ENCODE assay signal across 8 cellular contexts in genomic region chr11:110294509-110294908, GRCh38. TPM values are rescaled to one million over a fixed set of nuclear protein-coding genes. Genes with fewer than 3 reads are reported as not detected.
DNase-seq lines count a peak whose midpoint lies in the region; ATAC-seq, FAIRE-seq and TF ChIP-seq lines count a peak whose summit lies in the region.

No MANE protein-coding gene starts in this region.

- H4K5ac ChIP-seq in mesendoderm (ENCODE audit: low read length) = no peak overlapping the region

- no peaks in the 10 kb centered on the region for H3K79me1 ChIP-seq in mesendoderm (ENCODE audit: low read length)

- H3K9me3 ChIP-seq in A549 = peaks cover 4% of the 10 kb centered on the region; the same call in 2 of the 3 replicates
- H3K9me3 ChIP-seq in HUES48 (ENCODE audit: control insufficient read depth, insufficient read depth, low read length) = no peaks in the 10 kb centered on the region
- no peaks in the 10 kb centered on the region for H3K9me3 ChIP-seq in GM12878 (replicated peaks; ENCODE audit: control insufficient read depth, insufficient read depth, low read length)

- no TSS peak for BruUV-seq in GM12878 (replicated peaks; lab: Mats Ljungman, UMichigan)

- no peak overlapping the region for H2BK5ac ChIP-seq in mesendoderm (ENCODE audit: low read length)

- SMC1A ChIA-PET in GM12878 (lab: Charles Lee; ENCODE audit: uncharacterized antibody, unreplicated experiment) = interaction anchor here (0.6 to 2.0 kb wide), 9 partner anchors 17 to 153 kb away, joined by 3 to 12 read pairs (median 4); no protein-coding TSS in a partner anchor

- H3K4me2 ChIP-seq in A549 (peak overlapping the region; percentile 93), GM12878 (ENCODE audit: control insufficient read depth, insufficient read depth) (peak overlapping the region; percentile 85), mesendoderm (ENCODE audit: low read length) (no peak overlapping the region)

- no peak overlapping the region for H2BK120ac ChIP-seq in mesendoderm (ENCODE audit: low read depth, low read length)

- H4K8ac ChIP-seq in mesendoderm (ENCODE audit: low read depth, low read length) = no peak overlapping the region

- H3K9ac ChIP-seq in HUES48 (ENCODE audit: low read depth, low read length) (no peak overlapping the region), GM12878 (ENCODE audit: control insufficient read depth, insufficient read depth, low read length) (peak overlapping the region; percentile 99), mesendoderm (ENCODE audit: low read length) (peak overlapping the region; percentile 20)

- RAD21 ChIA-PET in GM12878 (lab: Charles Lee; ENCODE audit: unreplicated experiment) = interaction anchor here (0.6 to 2.6 kb wide), 8 partner anchors 11 to 93 kb away, joined by 3 to 17 read pairs (median 4); no protein-coding TSS in a partner anchor

- POLR2A ChIA-PET in A549 (lab: Yijun Ruan, JAX) = interaction anchor here (0.7 kb wide), 1 partner anchor 1687 kb away, joined by 3 read pairs; no protein-coding TSS in a partner anchor
- POLR2A ChIA-PET in GM12878 (lab: Charles Lee) = interaction anchor here (0.7 to 3.4 kb wide), 5 partner anchors 17 to 164 kb away, joined by 3 to 16 read pairs (median 4); no protein-coding TSS in a partner anchor

- no peak for TF ChIP-seq CTCF in A549 (IDR thresholded peaks at IDR 0.05)
- no peak for TF ChIP-seq CTCF in GM12878 (IDR thresholded peaks at IDR 0.05 in 2 of 3, conservative IDR thresholded peaks at IDR 0.05 in 1 of 3; ENCODE audit: control insufficient read depth in 2 of 3, extremely low read depth in 1 of 3, insufficient read depth in 1 of 3, low read depth in 3 of 3, low read length in 3 of 3)

- TF ChIP-seq POLR2A in A549 (IDR thresholded peaks at IDR 0.05; ENCODE audit: low read length) (no peak), GM12878 (IDR thresholded peaks at IDR 0.05; ENCODE audit: low read depth, low read length) (no peak)

- H3K79me2 ChIP-seq in GM12878 (ENCODE audit: control insufficient read depth, insufficient read depth, low read length) (peaks cover 65% of the 10 kb centered on the region), mesendoderm (ENCODE audit: control insufficient read depth, insufficient read depth, low read length) (peaks cover 59% of the 10 kb centered on the region)

- no peaks in the 10 kb centered on the region for H3K27me3 ChIP-seq in HUES48 (ENCODE audit: control insufficient read depth, insufficient read depth, low read length)
- no peaks in the 10 kb centered on the region for H3K27me3 ChIP-seq in GM12878 (replicated peaks in 1 of 2; ENCODE audit: control insufficient read depth in 2 of 2, insufficient read depth in 2 of 2, low read length in 1 of 2)
- no peaks in the 10 kb centered on the region for H3K27me3 ChIP-seq in mesendoderm (ENCODE audit: insufficient read depth, low read length, poor library complexity)

- H3K36me3 ChIP-seq in HUES48 (ENCODE audit: control insufficient read depth, insufficient read depth, low read length) = no peaks in the 10 kb centered on the region
- no peaks in the 10 kb centered on the region for H3K36me3 ChIP-seq in GM12878 (ENCODE audit: control insufficient read depth in 2 of 2, insufficient read depth in 2 of 2, low read length in 1 of 2)
- H3K36me3 ChIP-seq in mesendoderm (ENCODE audit: control insufficient read depth, insufficient read depth, low read length) = no peaks in the 10 kb centered on the region

- in situ Hi-C loops in GM12878 (cut with MboI) = no loop called here

- H3K27ac ChIP-seq in A549 (peak overlapping the region; percentile 96 to 100), HUES48 (ENCODE audit: low read depth, low read length) (no peak overlapping the region), GM12878 (ENCODE audit: control insufficient read depth, insufficient read depth) (peak overlapping the region; percentile 94), mesendoderm (ENCODE audit: low read depth, low read length) (no peak overlapping the region)

- intact Hi-C loops in GM12878 (cut with micrococcal nuclease; ENCODE audit: unreplicated experiment) = loop anchor here (10.0 kb wide), 1 partner anchor 140 kb away; no protein-coding TSS in a partner anchor

- peaks cover 55% of the 10 kb centered on the region for H3K4me1 ChIP-seq in A549
- peaks cover 35% of the 10 kb centered on the region for H3K4me1 ChIP-seq in HUES48 (ENCODE audit: control insufficient read depth, insufficient read depth, low read length)
- H3K4me1 ChIP-seq in GM12878 (ENCODE audit: control insufficient read depth, insufficient read depth, low read length) = no peaks in the 10 kb centered on the region
- H3K4me1 ChIP-seq in mesendoderm (ENCODE audit: control insufficient read depth, low read depth, low read length) = peaks cover 8% of the 10 kb centered on the region

- WGBS in A549 (ENCODE audit: missing lambda C conversion rate) = under 1% methylated on average over 6 of the region's 6 CpGs
- WGBS in GM12878 (ENCODE audit: insufficient coverage, insufficient replicate concordance, low lambda C conversion rate, missing lambda C conversion rate) = 63% methylated on average over 6 of the region's 6 CpGs
- WGBS in mesendoderm (ENCODE audit: extremely low coverage, insufficient coverage, low lambda C conversion rate) = 100% methylated on average over 1 of the region's 6 CpGs

- no peaks in the 10 kb centered on the region for H4K20me1 ChIP-seq in GM12878 (ENCODE audit: control insufficient read depth, insufficient read depth)

- ATAC-seq in A549 (no peak), GM12878 (no peak), HG03442 (IDR thresholded peaks at IDR 0.05; ENCODE audit: unreplicated experiment) (no peak)

- no peak overlapping the region for H3K4ac ChIP-seq in mesendoderm (ENCODE audit: low read depth, low read length)

- CTCF ChIA-PET in A549 (lab: Yijun Ruan, JAX) (interaction anchor here (2.1 kb wide), 1 partner anchor 93 kb away, joined by 7 read pairs; no protein-coding TSS in a partner anchor), GM12878 (lab: Yijun Ruan, JAX) (interaction anchor here (0.6 to 2.7 kb wide), 5 partner anchors 13 to 1042 kb away, joined by 3 to 13 read pairs (median 3); no protein-coding TSS in a partner anchor)

- no peak overlapping the region for H3K56ac ChIP-seq in mesendoderm (ENCODE audit: low read length)

- TF ChIP-seq RAD21 in A549 (conservative IDR thresholded peaks at IDR 0.05 in 1 of 2, IDR thresholded peaks at IDR 0.05 in 1 of 2) (no peak), GM12878 (IDR thresholded peaks at IDR 0.05; ENCODE audit: insufficient read depth, low read depth, low read length) (no peak)

- H2AK5ac ChIP-seq in mesendoderm (ENCODE audit: low read length) = no peak overlapping the region

- no peak for FAIRE-seq in A549 (lab: Jason Lieb, UNC)
- peak; percentile 27 for FAIRE-seq in GM12878 (lab: Jason Lieb, UNC)

- no peak overlapping the region for H2BK15ac ChIP-seq in mesendoderm (replicated peaks; ENCODE audit: low read depth)

- H3K18ac ChIP-seq in mesendoderm (ENCODE audit: low read length) = no peak overlapping the region

- H3K23ac ChIP-seq in mesendoderm (ENCODE audit: low read length) = no peak overlapping the region

- H3K4me3 ChIP-seq in A549 (peak overlapping the region; percentile 67), HUES48 (ENCODE audit: low read depth, low read length) (peak overlapping the region; percentile 89), GM12878 (peak overlapping the region; percentile 98), mesendoderm (ENCODE audit: low read length) (no peak overlapping the region)

- TF ChIP-seq EP300 in A549 (IDR thresholded peaks at IDR 0.05) (no peak), GM12878 (IDR thresholded peaks at IDR 0.05; ENCODE audit: borderline replicate concordance in 1 of 2, control insufficient read depth in 1 of 2, low read depth in 2 of 2, low read length in 2 of 2) (no peak)

- DNase-seq in A549 (ENCODE audit: low read depth in 1 of 2, low spot score in 1 of 2) = no peak
- DNase-seq in GM12878 (ENCODE audit: low read depth, low spot score) = no peak
- DNase-seq in mesendoderm = no peak
- DNase-seq in NCI-H146 treated with DMSO at 0.1 percent for 48 hours (lab: John Stamatoyannopoulos, UW; ENCODE audit: unreplicated experiment) = no peak
- no peak for DNase-seq in LoVo (ENCODE audit: low spot score)
- no peak for DNase-seq in mucosa of gallbladder (ENCODE audit: low spot score)

- H2AFZ ChIP-seq in GM12878 (ENCODE audit: control insufficient read depth, low read depth, low read length) = no peak overlapping the region

TF ChIP-seq in A549, 52 proteins besides CTCF, POLR2A, EP300 and RAD21 (continues in another document):
- TF ChIP-seq RNF2 (IDR thresholded peaks at IDR 0.05; ENCODE audit: borderline replicate concordance, low read depth) (no peak), RARB (CRISPR knock-in tag; IDR thresholded peaks at IDR 0.05) (no peak), EHMT2 (IDR thresholded peaks at IDR 0.05; ENCODE audit: low read depth) (no peak)

TF ChIP-seq in GM12878, 131 proteins besides CTCF, POLR2A, EP300 and RAD21 (continues in another document):
- TF ChIP-seq GABPA (IDR thresholded peaks at IDR 0.05; ENCODE audit: low read depth) (no peak), GATAD2B (conservative IDR thresholded peaks at IDR 0.05; ENCODE audit: low read depth) (no peak), CHD4 (IDR thresholded peaks at IDR 0.05) (no peak), YY1 (IDR thresholded peaks at IDR 0.05; ENCODE audit: low read depth, low read length) (no peak)

RNA-seq across cellular contexts. Expression of gene RDX, which starts 1.9 kb away (rescaled TPM):
- polyA plus RNA-seq in A549 (2011; rRNA removed) (171 and 183 TPM in 2 replicates), A549 (2017; fragmentation: RNase III; extraction: RNeasy Plus Mini Kit Qiagen cat#74134 plus additional on column Dnase treatment) (127 to 158 TPM (median 149 TPM) in 3 replicates), GM12878 (2011; rRNA removed) (48.1 and 108 TPM in 2 replicates), GM12878 (2014; fragmentation: Illumina TruSeq; extraction: Trizol) (44.8 and 47.4 TPM in 2 replicates), GM12878 (2014; fragmentation: Nextera tagmentation; extraction: Ambion mirVana) (10 to 100 TPM; 37.4 to 40.3 TPM), GM12878 (2014; rRNA removed) (22.5 and 31.1 TPM in 2 replicates), GM12878 (2016; fragmentation: Nextera tagmentation; extraction: Ambion mirVana) (10 to 100 TPM; 55.5 to 62.2 TPM)
- 34.4 and 47.4 TPM in 2 replicates for polyA plus RNA-seq in A549 (2012; cell fraction: cytosol; rRNA removed)
- 18.4 and 25.5 TPM in 2 replicates for polyA plus RNA-seq in A549 (2012; cell fraction: nucleus; rRNA removed)
- 70.7 and 74.9 TPM in 2 replicates for polyA minus RNA-seq in A549 (2011; rRNA and poly(A)+ RNA removed)
- total RNA-seq in GM12878 (2013; cell fraction: nucleolus; rRNA removed) = 134 and 138 TPM in 2 replicates
- total RNA-seq in GM12878 (2014; rRNA removed) (24.6 and 31.7 TPM in 2 replicates), GM12878 (2014; rRNA removed; fragmentation: Illumina TruSeq; extraction: Trizol) (50.3 and 53.0 TPM in 2 replicates), GM12878 (2021) (57.5 and 62.0 TPM in 2 replicates), mucosa of gallbladder (83.6 TPM)
- 16.7 TPM for polyA plus RNA-seq in GM12878 (2011; ENCODE audit: low read depth)
- 13.5 and 19.8 TPM in 2 replicates for polyA plus RNA-seq in GM12878 (2011; cell fraction: cytosol; rRNA removed)
- 23.7 and 36.3 TPM in 2 replicates for polyA plus RNA-seq in GM12878 (2011; cell fraction: nucleus; rRNA removed)
- 21.9 and 34.0 TPM in 2 replicates for polyA plus RNA-seq in GM12878 (2012)
- 29.6 and 59.3 TPM in 2 replicates for polyA minus RNA-seq in GM12878 (2011; rRNA and poly(A)+ RNA removed)
- 16.8 and 25.0 TPM in 2 replicates for polyA minus RNA-seq in GM12878 (2011; cell fraction: cytosol; rRNA and poly(A)+ RNA removed)
- 14.3 and 27.2 TPM in 2 replicates for polyA minus RNA-seq in GM12878 (2011; cell fraction: nucleus; rRNA and poly(A)+ RNA removed)
- 93.2 TPM for polyA plus RNA-seq in mesendoderm (2013, experiment 1 of 2)
- polyA plus RNA-seq in mesendoderm (2013, experiment 2 of 2) = 91.8 TPM

Comparison
In these comparisons a context has a peak if more than half of its experiments do, and no peak if none do; other contexts are left out.
1. H3K27ac ChIP-seq: peak in A549 (2 of 2) and GM12878 (single experiment); none in HUES48 (single experiment) and mesendoderm (single experiment).